Comparison of ENCODE assay signal across 1 cellular context in genomic region chr1:218330043-218330623, GRCh38.
TF ChIP-seq lines count a peak whose summit lies in the region.

No MANE protein-coding gene starts in this region.

TF ChIP-seq in endothelial cell of umbilical vein, 7 proteins besides CTCF, POLR2A, EP300 and RAD21:
- TF ChIP-seq MYC (IDR thresholded peaks at IDR 0.05; ENCODE audit: low read depth, low read length) (no peak), FOS (IDR thresholded peaks at IDR 0.05; ENCODE audit: borderline replicate concordance, insufficient read depth, low read length) (no peak), EZH2 (IDR thresholded peaks at IDR 0.05; ENCODE audit: borderline replicate concordance, low read depth, low read length, severe bottlenecking) (no peak), JUN (IDR thresholded peaks at IDR 0.05; ENCODE audit: borderline replicate concordance, insufficient read depth, insufficient read length, low read depth) (no peak), MAX (IDR thresholded peaks at IDR 0.05; ENCODE audit: insufficient read depth, insufficient read length) (no peak), GATA2 (IDR thresholded peaks at IDR 0.05; ENCODE audit: insufficient read depth, insufficient read length, low read depth, low read length) (no peak), POLR2AphosphoS5 (IDR thresholded peaks at IDR 0.05; ENCODE audit: insufficient read depth, low read depth, low read length) (no peak)
